8 cellular contexts compared by ENCODE assay signal in the genomic region with DNA sequence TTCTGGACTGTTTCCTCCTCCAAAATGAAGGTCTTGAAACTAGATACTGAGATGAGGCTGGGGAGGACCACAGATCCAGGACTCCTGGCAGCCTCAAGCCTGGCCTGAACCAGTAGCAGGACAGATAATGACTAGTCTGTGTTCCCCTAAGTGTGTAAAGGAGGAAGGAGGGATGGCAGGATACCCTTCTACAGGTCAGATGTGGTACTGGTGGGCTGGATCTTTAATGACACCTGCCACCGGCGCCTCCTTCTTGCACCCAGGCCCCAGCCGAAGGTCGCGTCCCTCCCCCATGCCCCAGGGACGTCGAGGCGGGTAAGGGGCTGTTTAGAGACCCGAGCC. TPM values are rescaled to one million over a fixed set of nuclear protein-coding genes. Genes with fewer than 3 reads are reported as not detected.
A peak's percentile ranks its signal among the peaks of the same experiment; 100 is the strongest.
DNase-seq lines count a peak whose midpoint lies in the region; ATAC-seq, FAIRE-seq and TF ChIP-seq lines count a peak whose summit lies in the region.

No MANE protein-coding gene starts in this region.

- H3K4me3 ChIP-seq in astrocyte (ENCODE audit: insufficient read depth, low read depth, low read length): peak overlapping the region; percentile 66
- H3K4me3 ChIP-seq in suprapubic skin: peak overlapping the region; percentile 62

- peak; percentile 3 for ATAC-seq in HG03097 (IDR thresholded peaks at IDR 0.05; ENCODE audit: low FRiP score, unreplicated experiment)
- ATAC-seq in GM18519 (IDR thresholded peaks at IDR 0.05; ENCODE audit: low FRiP score, unreplicated experiment): no peak

- peak overlapping the region; percentile 91 for H3K4me2 ChIP-seq in astrocyte (ENCODE audit: low read length)

- TF ChIP-seq POLR2A in suprapubic skin (IDR thresholded peaks at IDR 0.05): no peak

- DNase-seq in CD14-positive monocyte (ENCODE audit: low spot score): no peak
- no peak for DNase-seq in astrocyte (ENCODE audit: low read depth)
- DNase-seq in immature natural killer cell: no peak
- no peak for DNase-seq in suprapubic skin (ENCODE audit: low spot score in 2 of 2)
- no peak for DNase-seq in effector CD4-positive, alpha-beta T cell
- DNase-seq in activated effector memory CD4-positive, alpha-beta T cell treated with Interleukin-2 at 50 U/mL for 16 hours: no peak

- H4K20me1 ChIP-seq in astrocyte (ENCODE audit: insufficient read depth, low read length): peaks cover 28% of the 10 kb centered on the region

- no peaks in the 10 kb centered on the region for H3K27me3 ChIP-seq in astrocyte (ENCODE audit: insufficient read depth, low read length)
- H3K27me3 ChIP-seq in suprapubic skin: no peaks in the 10 kb centered on the region

- FAIRE-seq in astrocyte (lab: Jason Lieb, UNC): no peak

- H3K9ac ChIP-seq in astrocyte (ENCODE audit: low read length): peak overlapping the region; percentile 92

- peaks cover 33 to 38% of the 10 kb centered on the region in 2 donors for H3K36me3 Mint-ChIP-seq in CD14-positive monocyte
- peaks cover 27% of the 10 kb centered on the region for H3K36me3 Mint-ChIP-seq in astrocyte (ENCODE audit: low read depth, unreplicated experiment)
- peaks cover 0 to 20% (median 12%) of the 10 kb centered on the region in 3 donors for H3K36me3 Mint-ChIP-seq in immature natural killer cell

- H3K79me2 ChIP-seq in astrocyte (ENCODE audit: insufficient read depth, low read length): peaks cover 23% of the 10 kb centered on the region

- TF ChIP-seq CTCF in CD14-positive monocyte (IDR thresholded peaks at IDR 0.05): no peak
- TF ChIP-seq CTCF in astrocyte (IDR thresholded peaks at IDR 0.05; ENCODE audit: insufficient read depth, low read depth, low read length): no peak
- no peak for TF ChIP-seq CTCF in suprapubic skin (IDR thresholded peaks at IDR 0.05)

- H3K4me1 ChIP-seq in astrocyte (ENCODE audit: insufficient read depth, low read length) (peaks cover 14% of the 10 kb centered on the region), suprapubic skin (peaks cover 26% of the 10 kb centered on the region)

- no peak for TF ChIP-seq EP300 in suprapubic skin (IDR thresholded peaks at IDR 0.05)

- H3K9me3 ChIP-seq in astrocyte (ENCODE audit: insufficient read depth, low read depth, low read length): no peaks in the 10 kb centered on the region
- H3K9me3 ChIP-seq in suprapubic skin: no peaks in the 10 kb centered on the region

- H3K27me3 Mint-ChIP-seq in CD14-positive monocyte (ENCODE audit: low read depth in 3 of 3): no peaks in the 10 kb centered on the region
- no peaks in the 10 kb centered on the region for H3K27me3 Mint-ChIP-seq in astrocyte (ENCODE audit: low read depth, unreplicated experiment)
- H3K27me3 Mint-ChIP-seq in immature natural killer cell (ENCODE audit: low read depth in 3 of 3): peaks cover 3 to 8% (median 6%) of the 10 kb centered on the region in 3 donors

- intact Hi-C loops in CD14-positive monocyte (cut with micrococcal nuclease): no loop called here

- peaks cover 0 to 2% (median 0%) of the 10 kb centered on the region in 7 donors for H3K9me3 Mint-ChIP-seq in CD14-positive monocyte
- no peaks in the 10 kb centered on the region for H3K9me3 Mint-ChIP-seq in astrocyte (ENCODE audit: unreplicated experiment)
- H3K9me3 Mint-ChIP-seq in immature natural killer cell: no peaks in the 10 kb centered on the region

- 0% methylated on average over 9 of the region's 9 CpGs for WGBS in suprapubic skin

- H3K27ac Mint-ChIP-seq in CD14-positive monocyte (peak overlapping the region; percentile 85 to 94 (median 92)), astrocyte (ENCODE audit: unreplicated experiment) (peak overlapping the region; percentile 89), immature natural killer cell (peak overlapping the region; percentile 87 to 94 (median 91))

- H3K36me3 ChIP-seq in astrocyte (ENCODE audit: insufficient read depth, low read length): peaks cover 49% of the 10 kb centered on the region
- peaks cover 75% of the 10 kb centered on the region for H3K36me3 ChIP-seq in suprapubic skin

- H3K27ac ChIP-seq in astrocyte (ENCODE audit: low read depth, low read length) (peak overlapping the region; percentile 83), suprapubic skin (peak overlapping the region; percentile 89)

- no peak overlapping the region for H2AFZ ChIP-seq in astrocyte (ENCODE audit: low read depth, low read length)

- H3K4me3 Mint-ChIP-seq in CD14-positive monocyte: peak overlapping the region; percentile 81 to 88
- peak overlapping the region; percentile 92 for H3K4me3 Mint-ChIP-seq in astrocyte (ENCODE audit: unreplicated experiment)
- H3K4me3 Mint-ChIP-seq in immature natural killer cell: peak overlapping the region; percentile 88 to 92 (median 89)

- H3K4me1 Mint-ChIP-seq in CD14-positive monocyte: peaks cover 11% of the 10 kb centered on the region
- H3K4me1 Mint-ChIP-seq in astrocyte (ENCODE audit: low read depth, unreplicated experiment): peaks cover 8% of the 10 kb centered on the region
- peaks cover 15 to 25% of the 10 kb centered on the region in 2 donors for H3K4me1 Mint-ChIP-seq in immature natural killer cell

RNA-seq across cellular contexts. Expression of a gene that starts 0.6 kb away (rescaled TPM):
- 10 to 100 TPM; 18.4 to 24.1 TPM for polyA plus RNA-seq in CD14-positive monocyte
- total RNA-seq in astrocyte: 28.7 and 31.7 TPM in 2 replicates
- polyA plus RNA-seq in immature natural killer cell: 10 to 100 TPM; 19.3 to 43.7 (median 38.3) TPM
- 10 to 100 TPM; 46.1 to 82.1 (median 76.0) TPM for total RNA-seq in suprapubic skin

RNA-seq across cellular contexts. Expression of a gene that starts 12.8 kb away (rescaled TPM):
- polyA plus RNA-seq in CD14-positive monocyte: 1 to 10 TPM; 4.0 to 7.6 TPM
- 344 and 391 TPM in 2 replicates for total RNA-seq in astrocyte
- polyA plus RNA-seq in immature natural killer cell: not detected
- total RNA-seq in suprapubic skin: 100 to 1,000 TPM; 333 to 563 (median 501) TPM

RNA-seq across cellular contexts. Expression of a gene that starts 15.5 kb away (rescaled TPM):
- 100 to 1,000 TPM; 142 TPM for polyA plus RNA-seq in CD14-positive monocyte
- 189 and 231 TPM in 2 replicates for total RNA-seq in astrocyte
- 100 to 1,000 TPM in 1 of 3 donors, 10 to 100 TPM in 2; 94.8 to 104 (median 98.5) TPM for polyA plus RNA-seq in immature natural killer cell
- 100 to 1,000 TPM; 297 to 451 (median 380) TPM for total RNA-seq in suprapubic skin

RNA-seq across cellular contexts. Expression of a gene that starts 26.2 kb away (rescaled TPM):
- polyA plus RNA-seq in CD14-positive monocyte (10 to 100 TPM in 1 of 2 donors, 1 to 10 TPM in 1; 9.3 to 16.1 TPM), immature natural killer cell (10 to 100 TPM in 2 of 3 donors, 1 to 10 TPM in 1; 9.7 to 29.3 (median 15.1) TPM)
- total RNA-seq in astrocyte (109 and 119 TPM in 2 replicates), suprapubic skin (100 to 1,000 TPM in 2 of 4 donors, 10 to 100 TPM in 2; 85.8 to 187 (median 115) TPM)

RNA-seq across cellular contexts. Expression of a gene that starts 46.1 kb away (rescaled TPM):
- polyA plus RNA-seq in CD14-positive monocyte (1 to 10 TPM; 1.0 to 1.2 TPM), immature natural killer cell (1 to 10 TPM; 1.1 to 2.0 (median 1.7) TPM)
- total RNA-seq in astrocyte (18.5 and 20.5 TPM in 2 replicates), suprapubic skin (10 to 100 TPM; 29.0 to 48.2 (median 35.3) TPM)
